Comparison of ENCODE assay signal across 18 cellular contexts in the genomic region with DNA sequence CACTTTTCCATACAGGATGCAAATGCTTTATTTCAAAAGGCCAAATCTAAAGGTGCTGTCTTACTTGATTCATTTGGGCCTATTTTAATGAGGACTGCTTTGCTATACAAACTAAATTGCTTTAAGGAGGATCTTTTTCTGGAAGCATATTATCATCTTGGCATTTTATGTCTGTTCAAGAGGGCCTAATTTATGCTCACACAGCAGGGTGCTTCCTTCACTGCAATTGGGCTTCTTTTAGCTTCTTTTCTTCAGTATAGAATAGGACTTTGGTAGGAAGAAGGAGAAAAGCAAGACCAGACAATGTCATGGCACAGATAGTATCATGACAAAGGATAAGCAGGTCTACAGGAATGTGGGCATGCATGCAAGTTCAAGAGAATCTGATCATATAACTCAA.
DNase-seq lines count a peak whose midpoint lies in the region; TF ChIP-seq lines count a peak whose summit lies in the region.
"Had no signal": no experiment of that assay in that cellular context is flagged by ENCODE, and none has a peak within 500 bp of the region (broad histone marks: within the 10 kb centered on the region; RNA-seq: fewer than 3 reads in every experiment).

No MANE protein-coding gene starts in this region.

- H3K9me3 ChIP-seq in HAP-1, result no peaks in the 10 kb centered on the region
- H3K9me3 ChIP-seq: BLaER1 had no signal

- H3K4me1 Mint-ChIP-seq in mesothelial cell of epicardium, result peaks cover 69% of the 10 kb centered on the region
- H3K4me1 Mint-ChIP-seq: CD14-positive monocyte; CD4-positive, alpha-beta memory T cell; IgD-negative memory B cell had no signal

- no peak overlapping the region for H3K4me3 Mint-ChIP-seq in mesothelial cell of epicardium
- H3K4me3 Mint-ChIP-seq: CD14-positive monocyte; CD4-positive, alpha-beta memory T cell; IgD-negative memory B cell had no signal

- no peaks in the 10 kb centered on the region for H3K9me3 Mint-ChIP-seq in mesothelial cell of epicardium

- H3K36me3 Mint-ChIP-seq in mesothelial cell of epicardium, result no peaks in the 10 kb centered on the region
- H3K36me3 Mint-ChIP-seq: CD14-positive monocyte; CD4-positive, alpha-beta memory T cell; IgD-negative memory B cell had no signal

- no peaks in the 10 kb centered on the region for H3K27me3 ChIP-seq in HAP-1 (ENCODE audit: low read depth)
- H3K27me3 ChIP-seq: BLaER1 had no signal

- H3K36me3 ChIP-seq in HAP-1 (replicated peaks), result no peaks in the 10 kb centered on the region
- H3K36me3 ChIP-seq: BLaER1 had no signal

- TF ChIP-seq CTCF in mesothelial cell of epicardium (IDR thresholded peaks at IDR 0.05; ENCODE audit: unreplicated experiment), result no peak

- H3K27ac Mint-ChIP-seq in mesothelial cell of epicardium, result peak overlapping the region; percentile 69
- H3K27ac Mint-ChIP-seq: CD14-positive monocyte; CD4-positive, alpha-beta memory T cell; IgD-negative memory B cell had no signal

- CTCF ChIA-PET in HEK293T (lab: Yijun Ruan, JAX), result interaction anchor here (1.0 kb wide), 1 partner anchor 349 kb away, joined by 3 read pairs; no protein-coding TSS in a partner anchor

- in situ Hi-C loops in HAP-1 (cut with MboI; ENCODE audit: low sequenced_read_pairs), result no loop called here

- POLR2A ChIA-PET in HEK293T (lab: Yijun Ruan, JAX), result no interaction called here

- no peaks in the 10 kb centered on the region for H3K27me3 Mint-ChIP-seq in mesothelial cell of epicardium (ENCODE audit: low read depth)
- H3K27me3 Mint-ChIP-seq: CD4-positive, alpha-beta memory T cell; IgD-negative memory B cell had no signal

- no peak overlapping the region for H3K4me3 ChIP-seq in HAP-1
- H3K4me3 ChIP-seq: BLaER1, GM23248 had no signal

- DNase-seq in HEK293T (ENCODE audit: extremely low spot score), result no peak
- peak; percentile 8 for DNase-seq in NCI-H2227 treated with DMSO at 0.1 percent for 48 hours (lab: John Stamatoyannopoulos, UW)
- no peak for DNase-seq in mesothelial cell of epicardium (ENCODE audit: low spot score in 2 of 2, unreplicated experiment in 2 of 2)
- DNase-seq in NCI-H1694 treated with DMSO at 0.1 percent for 48 hours (lab: John Stamatoyannopoulos, UW), result no peak
- DNase-seq in NCI-H2081 (lab: John Stamatoyannopoulos, UW), result no peak
- DNase-seq in AG08395 (ENCODE audit: low spot score), result no peak
- DNase-seq in HAP-1 (ENCODE audit: low spot score in 2 of 2), result no peak
- DNase-seq: ACHN; AML-193; CD4-positive, alpha-beta memory T cell; DMS153; DMS79; GDM1; GM23248; HCEC 1CT had no signal

- H3K4me1 ChIP-seq in HAP-1, result no peaks in the 10 kb centered on the region; the same call in 1 of the 2 replicates
- H3K4me1 ChIP-seq: BLaER1 had no signal

TF ChIP-seq in HEK293T, 16 proteins besides CTCF, POLR2A, EP300 and RAD21:
- TF ChIP-seq CTBP1 (IDR thresholded peaks at IDR 0.05; ENCODE audit: borderline replicate concordance) (no peak), ELF4 (IDR thresholded peaks at IDR 0.05) (no peak), BHLHE40 (IDR thresholded peaks at IDR 0.05; ENCODE audit: borderline replicate concordance) (no peak), SUZ12 (IDR thresholded peaks at IDR 0.05) (no peak), TARDBP (IDR thresholded peaks at IDR 0.05) (no peak)
- TF ChIP-seq, protein P1, sequence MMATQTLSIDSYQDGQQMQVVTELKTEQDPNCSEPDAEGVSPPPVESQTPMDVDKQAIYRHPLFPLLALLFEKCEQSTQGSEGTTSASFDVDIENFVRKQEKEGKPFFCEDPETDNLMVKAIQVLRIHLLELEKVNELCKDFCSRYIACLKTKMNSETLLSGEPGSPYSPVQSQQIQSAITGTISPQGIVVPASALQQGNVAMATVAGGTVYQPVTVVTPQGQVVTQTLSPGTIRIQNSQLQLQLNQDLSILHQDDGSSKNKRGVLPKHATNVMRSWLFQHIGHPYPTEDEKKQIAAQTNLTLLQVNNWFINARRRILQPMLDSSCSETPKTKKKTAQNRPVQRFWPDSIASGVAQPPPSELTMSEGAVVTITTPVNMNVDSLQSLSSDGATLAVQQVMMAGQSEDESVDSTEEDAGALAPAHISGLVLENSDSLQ (IDR thresholded peaks at IDR 0.05), result peak; percentile 48
